Comparison of ENCODE assay signal across 22 cellular contexts in the genomic region with DNA sequence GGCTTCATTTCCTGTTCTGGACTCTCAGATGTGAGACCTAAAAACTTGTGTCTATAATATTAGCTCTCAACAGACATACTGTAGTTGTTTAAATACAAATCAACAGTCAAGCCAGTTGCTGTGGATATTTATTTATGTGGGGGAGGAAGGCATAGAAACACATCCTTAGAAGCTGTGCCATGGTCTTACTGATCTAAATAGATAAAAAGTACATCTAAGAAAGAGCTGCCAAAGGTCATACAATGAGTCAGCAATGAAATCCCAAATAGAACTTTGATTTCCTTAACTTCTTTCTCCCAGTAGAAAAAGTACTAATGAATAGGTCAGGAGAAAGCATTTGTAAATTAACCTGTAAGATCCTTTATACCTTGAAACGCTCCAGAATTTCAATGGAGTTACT.
DNase-seq lines count a peak whose midpoint lies in the region; ATAC-seq, FAIRE-seq and TF ChIP-seq lines count a peak whose summit lies in the region.
"Had no signal": no experiment of that assay in that cellular context is flagged by ENCODE, and none has a peak within 500 bp of the region (broad histone marks: within the 10 kb centered on the region; RNA-seq: fewer than 3 reads in every experiment).

No MANE protein-coding gene starts in this region.

- no peaks in the 10 kb centered on the region for H3K4me1 Mint-ChIP-seq in CD4-positive, alpha-beta T cell (ENCODE audit: low read depth)
- H3K4me1 Mint-ChIP-seq: CD4-positive, alpha-beta memory T cell; stimulated activated memory B cell treated with anti-CD40 and anti-IgM and Interleukin-4, amounts not matched to agents 10 μg/mL and 1 μg/mL and 100 μg/mL, for 72 hours had no signal

- no peaks in the 10 kb centered on the region for H3K9me2 ChIP-seq in PC-9 (ENCODE audit: insufficient read depth)

- no TSS peak for BruUV-seq in PC-9 (replicated peaks; lab: Mats Ljungman, UMichigan)

- no peak for TF ChIP-seq CTCF in PC-9 (conservative IDR thresholded peaks at IDR 0.05)
- no peak for TF ChIP-seq CTCF in psoas muscle (IDR thresholded peaks at IDR 0.05)
- TF ChIP-seq CTCF in CD4-positive, alpha-beta T cell (IDR thresholded peaks at IDR 0.05), result no peak

- in situ Hi-C loops in Caki2 (cut with HindIII; ENCODE audit: low pct_unique_long_range_greater_than_20kb, low sequenced_read_pairs), result no loop called here

- H3K79me2 ChIP-seq in PC-9 (ENCODE audit: low read depth), result no peaks in the 10 kb centered on the region

- H3K27me3 Mint-ChIP-seq in CD4-positive, alpha-beta T cell, result peaks cover 21% of the 10 kb centered on the region

- H3K36me3 Mint-ChIP-seq in CD4-positive, alpha-beta T cell (ENCODE audit: low read depth), result no peaks in the 10 kb centered on the region
- H3K36me3 Mint-ChIP-seq: activated CD4-positive, alpha-beta memory T cell treated with anti-CD3 and anti-CD28 coated beads for 36 hours; CD4-positive, alpha-beta memory T cell; stimulated activated memory B cell treated with anti-CD40 and anti-IgM and Interleukin-4, amounts not matched to agents 10 μg/mL and 1 μg/mL and 100 μg/mL, for 72 hours had no signal

- ATAC-seq in psoas muscle, result no peak
- ATAC-seq in CD4-positive, alpha-beta T cell (ENCODE audit: poor library complexity), result no peak
- ATAC-seq: esophagus mucosa; right cardiac atrium; stimulated activated memory B cell treated with anti-CD40 and anti-IgM and Interleukin-4, amounts not matched to agents 10 μg/mL and 1 μg/mL and 100 μg/mL, for 72 hours had no signal

- POLR2A ChIA-PET in PC-9 (lab: Charles Lee; ENCODE audit: unreplicated experiment), result interaction anchor here (0.7 kb wide), 1 partner anchor 1322 kb away, joined by 4 read pairs; no protein-coding TSS in a partner anchor
- POLR2A ChIA-PET in CD4-positive, alpha-beta T cell (lab: Charles Lee), result no interaction called here

- CTCF ChIA-PET in PC-9 (lab: Charles Lee), result interaction anchor here (0.5 to 1.2 kb wide), 5 partner anchors 10 to 1488 kb away, joined by 3 to 4 read pairs (median 4); partner anchors contain the start of gene STRN3
- CTCF ChIA-PET in CD4-positive, alpha-beta T cell (lab: Charles Lee), result interaction anchor here (1.0 kb wide), 1 partner anchor 11 kb away, joined by 3 read pairs; no protein-coding TSS in a partner anchor

- DNase-seq in Caki2 (ENCODE audit: low read depth) (peak; percentile 16), PC-9 (peak in 1 of 2 experiments; percentile 40), dermis blood vessel endothelial cell (peak; percentile 24), psoas muscle (no peak), frontal cortex (ENCODE audit: low spot score in 2 of 2) (no peak), Kasumi-1 (lab: John Stamatoyannopoulos, UW) (no peak)
- no peak for DNase-seq in activated CD4-positive, alpha-beta T cell treated with anti-CD3 and anti-CD28 coated beads, Interleukin-2, amount 50 U/mL, for 1 hour
- DNase-seq in CD4-positive, alpha-beta T cell, result no peak
- DNase-seq: activated CD4-positive, alpha-beta memory T cell treated with anti-CD3 and anti-CD28 coated beads for 36 hours; activated gamma-delta T cell treated with Interleukin-2 at 50 U/mL for 16 hours; adrenal gland; CD4-positive, alpha-beta memory T cell; central memory CD4-positive, alpha-beta T cell; DND-41; effector CD4-positive, alpha-beta T cell; NCI-H2107; nucleus accumbens; right cardiac atrium had no signal

- intact Hi-C loops in PC-9 (cut with micrococcal nuclease; ENCODE audit: unreplicated experiment), result no loop called here
- intact Hi-C loops in psoas muscle (cut with DNase I), result loop anchor here in 1 of 2 donors (5.0 kb wide), 1 partner anchor 42 kb away; no protein-coding TSS in a partner anchor
- intact Hi-C loops in CD4-positive, alpha-beta T cell (cut with DNase I, micrococcal nuclease), result no loop called here

- H3K27me3 ChIP-seq in PC-9 (ENCODE audit: insufficient read depth, low read depth), result no peaks in the 10 kb centered on the region
- no peaks in the 10 kb centered on the region for H3K27me3 ChIP-seq in psoas muscle (ENCODE audit: insufficient read depth in 3 of 3, low read length in 2 of 3)
- no peaks in the 10 kb centered on the region for H3K27me3 ChIP-seq in CD4-positive, alpha-beta T cell (ENCODE audit: control insufficient read depth, insufficient read depth, low read length)
- H3K27me3 ChIP-seq: adrenal gland had no signal

- H3K4me1 ChIP-seq in PC-9 (replicated peaks; ENCODE audit: insufficient read depth) (peaks cover 22% of the 10 kb centered on the region), psoas muscle (peaks cover 53% of the 10 kb centered on the region)

- H3K9me3 ChIP-seq in PC-9 (ENCODE audit: insufficient read depth, low read depth) (no peaks in the 10 kb centered on the region), psoas muscle (no peaks in the 10 kb centered on the region)
- H3K9me3 ChIP-seq in CD4-positive, alpha-beta T cell (ENCODE audit: control insufficient read depth, low read length), result no peaks in the 10 kb centered on the region
- H3K9me3 ChIP-seq: adrenal gland had no signal

- no peaks in the 10 kb centered on the region for H3K36me3 ChIP-seq in PC-9 (ENCODE audit: low read depth)
- no peaks in the 10 kb centered on the region for H3K36me3 ChIP-seq in psoas muscle (ENCODE audit: insufficient read depth in 1 of 2, low read depth in 1 of 2)
- H3K36me3 ChIP-seq: adrenal gland had no signal

- no peak overlapping the region for H3K27ac Mint-ChIP-seq in CD4-positive, alpha-beta T cell
- H3K27ac Mint-ChIP-seq: activated CD4-positive, alpha-beta memory T cell treated with anti-CD3 and anti-CD28 coated beads for 36 hours; CD4-positive, alpha-beta memory T cell; stimulated activated memory B cell treated with anti-CD40 and anti-IgM and Interleukin-4, amounts not matched to agents 10 μg/mL and 1 μg/mL and 100 μg/mL, for 72 hours; T-helper 2 cell treated with Interferon-gamma antibody and Interleukin-4, amounts not matched to agents 5 μg/mL and 100 μg/mL, for 36 hours had no signal

- WGBS in psoas muscle, 3 donors, result 0 to 78% (median 0%) methylated on average over 1 of the region's 1 CpG

- no peaks in the 10 kb centered on the region for H4K20me1 ChIP-seq in PC-9 (ENCODE audit: insufficient read depth)

- H3K4me3 Mint-ChIP-seq in CD4-positive, alpha-beta T cell, result no peak overlapping the region
- H3K4me3 Mint-ChIP-seq: activated CD4-positive, alpha-beta memory T cell treated with anti-CD3 and anti-CD28 coated beads for 36 hours; CD4-positive, alpha-beta memory T cell; stimulated activated memory B cell treated with anti-CD40 and anti-IgM and Interleukin-4, amounts not matched to agents 10 μg/mL and 1 μg/mL and 100 μg/mL, for 72 hours; T-helper 2 cell treated with Interferon-gamma antibody and Interleukin-4, amounts not matched to agents 5 μg/mL and 100 μg/mL, for 36 hours had no signal

- H2AFZ ChIP-seq in PC-9, result peak overlapping the region; percentile 58; the same call in 1 of the 2 replicates

- no peak for FAIRE-seq in frontal cortex (lab: Jason Lieb, UNC)

- no peaks in the 10 kb centered on the region for H3F3A ChIP-seq in PC-9 (ENCODE audit: insufficient read depth, low read depth)

- peak overlapping the region; percentile 28 for H3K4me2 ChIP-seq in PC-9

- peak overlapping the region; percentile 61 for H3K27ac ChIP-seq in PC-9
- H3K27ac ChIP-seq in psoas muscle, result peak overlapping the region; percentile 48
- no peak overlapping the region for H3K27ac ChIP-seq in CD4-positive, alpha-beta T cell (ENCODE audit: low read depth, low read length)
- H3K27ac ChIP-seq: SK-N-MC had no signal

- H3K4me3 ChIP-seq in PC-9 (no peak overlapping the region), psoas muscle (peak overlapping the region; percentile 17)
- H3K4me3 ChIP-seq: adrenal gland, SK-N-MC had no signal

- no peaks in the 10 kb centered on the region for H3K9me3 Mint-ChIP-seq in CD4-positive, alpha-beta T cell
- H3K9me3 Mint-ChIP-seq: T-helper 2 cell treated with Interferon-gamma antibody and Interleukin-4, amounts not matched to agents 5 μg/mL and 100 μg/mL, for 36 hours had no signal

Comparison
In these comparisons a context has a peak if more than half of its experiments do, and no peak if none do; other contexts are left out.
1. DNase-seq: peak in Caki2 (single experiment) and dermis blood vessel endothelial cell (single experiment); none in psoas muscle (0 of 2), frontal cortex (0 of 2), activated CD4-positive, alpha-beta T cell treated with anti-CD3 and anti-CD28 coated beads, Interleukin-2, amount 50 U/mL, for 1 hour (single experiment), CD4-positive, alpha-beta T cell (0 of 10) and Kasumi-1 (0 of 2).